10 cellular contexts compared by ENCODE assay signal in the genomic region with DNA sequence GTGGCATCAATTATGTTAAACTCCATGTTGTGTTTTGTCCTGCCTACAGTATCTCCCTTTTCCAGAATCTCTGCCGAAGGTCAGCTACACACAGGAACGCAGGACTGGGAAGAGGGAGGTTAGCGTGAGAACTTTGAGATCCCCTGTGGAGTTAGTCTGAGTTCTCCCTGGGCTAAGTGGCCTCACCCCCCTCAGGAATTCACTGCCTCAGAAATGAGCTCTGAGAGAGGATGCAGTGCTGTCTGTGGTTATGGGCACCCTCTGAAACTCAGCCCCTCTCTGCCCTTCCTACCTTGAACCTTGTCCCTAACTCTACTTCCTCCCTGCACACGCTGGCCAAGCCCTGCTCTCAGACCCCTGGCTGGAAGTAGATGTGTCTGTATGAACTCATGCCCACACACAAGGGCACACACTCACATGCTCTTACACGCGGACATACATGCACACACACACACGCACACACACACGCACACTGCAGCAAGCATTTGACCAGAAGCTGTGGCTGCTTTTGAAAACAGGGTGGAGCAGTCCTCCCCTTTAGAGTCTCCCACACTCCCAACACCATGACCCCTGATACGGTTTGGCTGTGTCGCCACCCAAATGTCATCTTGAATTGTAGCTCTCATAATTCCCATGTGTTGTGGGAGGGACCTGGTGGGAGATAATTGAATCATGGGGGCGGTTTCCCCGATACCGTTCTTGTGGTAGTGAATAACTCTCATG. TPM values are rescaled to one million over a fixed set of nuclear protein-coding genes. Genes with fewer than 3 reads are reported as not detected.
DNase-seq lines count a peak whose midpoint lies in the region; ATAC-seq, FAIRE-seq and TF ChIP-seq lines count a peak whose summit lies in the region.
"Had no signal": no experiment of that assay in that cellular context is flagged by ENCODE, and none has a peak within 500 bp of the region (broad histone marks: within the 10 kb centered on the region; RNA-seq: fewer than 3 reads in every experiment).

No MANE protein-coding gene starts in this region.

- CTCF ChIA-PET in K562 (lab: Yijun Ruan, JAX; ENCODE audit: low intra/inter-chr PET ratio), result no interaction called here

- H3K9ac ChIP-seq in K562 (ENCODE audit: insufficient read depth in 1 of 2, low read depth in 2 of 2, low read length in 2 of 2), result no peak overlapping the region

- in situ Hi-C loops in K562 (cut with MboI), result no loop called here

- TF ChIP-seq CTCF in AG10803 (conservative IDR thresholded peaks at IDR 0.05; ENCODE audit: low read length) (no peak), K562 (IDR thresholded peaks at IDR 0.05 in 2 of 3, conservative IDR thresholded peaks at IDR 0.05 in 1 of 3; ENCODE audit: insufficient read depth in 2 of 3, low read depth in 1 of 3, low read length in 3 of 3) (no peak), left lung (IDR thresholded peaks at IDR 0.05) (no peak), GM20000 (IDR thresholded peaks at IDR 0.05; ENCODE audit: extremely low read depth, missing control alignments) (no peak)

- H3K4me1 ChIP-seq in K562 (replicated peaks in 1 of 2; ENCODE audit: control insufficient read depth in 2 of 2, insufficient read depth in 2 of 2, low read length in 2 of 2) (peaks cover 0 to 14% of the 10 kb centered on the region in 2 experiments; a peak in 3 of 5 replicates), left lung (peaks cover 0 to 20% of the 10 kb centered on the region in 2 donors)

- DNase-seq in AG10803 (ENCODE audit: low read depth) (peak; percentile 59), HS-27A (ENCODE audit: low read depth) (peak; percentile 30), K562 (ENCODE audit: extremely low read depth in 1 of 4, low spot score in 3 of 4) (no peak), left lung (peak in 1 of 2 donors; percentile 30), GM20000 (ENCODE audit: low spot score) (no peak), NCI-H187 (lab: John Stamatoyannopoulos, UW) (no peak), T-helper 2 cell (no peak)
- DNase-seq: DMS 273 treated with DMSO at 0.1 percent for 48 hours had no signal

- no peaks in the 10 kb centered on the region for H3K9me1 ChIP-seq in K562 (ENCODE audit: control insufficient read depth, insufficient read depth, low read length)

- H4K20me1 ChIP-seq in K562 (replicated peaks; ENCODE audit: control insufficient read depth, insufficient read depth, low read length), result peaks cover 17% of the 10 kb centered on the region

- TF ChIP-seq POLR2A in K562 (conservative IDR thresholded peaks at IDR 0.05), result no peak

- H3K4me2 ChIP-seq in K562 (ENCODE audit: insufficient read depth, low read length), result no peak overlapping the region

- no peaks in the 10 kb centered on the region for H3K79me2 ChIP-seq in K562 (ENCODE audit: control insufficient read depth, insufficient read depth, low read length)

- WGBS in K562 (ENCODE audit: insufficient coverage, low coverage, missing lambda C conversion rate), result under 1% methylated on average over 13 of the region's 13 CpGs

- intact Hi-C loops in K562 (cut with micrococcal nuclease) (no loop called here), left lung (cut with DNase I) (no loop called here)

- FAIRE-seq in K562 (lab: Jason Lieb, UNC), result no peak

- H3K36me3 ChIP-seq in K562 (ENCODE audit: control insufficient read depth, insufficient read depth, low read length) (no peaks in the 10 kb centered on the region), left lung (no peaks in the 10 kb centered on the region)

- H3K27me3 ChIP-seq in K562 (ENCODE audit: control insufficient read depth in 2 of 2, insufficient read depth in 2 of 2, low read length in 2 of 2) (peaks cover 27 to 52% of the 10 kb centered on the region in 2 experiments), left lung (peaks cover 8 to 35% of the 10 kb centered on the region in 2 donors)

- no peak for TF ChIP-seq EP300 in K562 (IDR thresholded peaks at IDR 0.05; ENCODE audit: low read length)

- H3K27ac ChIP-seq in K562 (ENCODE audit: extremely low read depth, low read depth, low read length), result no peak overlapping the region
- no peak overlapping the region for H3K27ac ChIP-seq in left lung
- H3K27ac ChIP-seq: RWPE1 had no signal

- H2AFZ ChIP-seq in K562 (ENCODE audit: low read depth, low read length), result no peak overlapping the region

- no TSS peak for BruUV-seq in K562 (replicated peaks; lab: Mats Ljungman, UMichigan)

- H3K4me3 ChIP-seq in AG10803 (ENCODE audit: low read length) (0 out of 2 replicates have a peak overlapping the region, but pooled peaks have one; percentile 6), K562 (no peak overlapping the region), left lung (no peak overlapping the region)

- H3K9me3 ChIP-seq in K562 (replicated peaks; ENCODE audit: control insufficient read depth, insufficient read depth, low read depth, low read length) (no peaks in the 10 kb centered on the region), left lung (no peaks in the 10 kb centered on the region)

- no peak for TF ChIP-seq RAD21 in K562 (CRISPR knock-in tag; conservative IDR thresholded peaks at IDR 0.05 in 1 of 2, IDR thresholded peaks at IDR 0.05 in 1 of 2)

- POLR2A ChIA-PET in K562 (lab: Yijun Ruan, JAX), result interaction anchor here (0.7 to 1.4 kb wide), 3 partner anchors 9 to 564 kb away, joined by 3 to 8 read pairs (median 4); no protein-coding TSS in a partner anchor

- ATAC-seq in K562 (no peak), left lung (peak; percentile 55), GM21576 (IDR thresholded peaks at IDR 0.05; ENCODE audit: unreplicated experiment) (no peak)

TF ChIP-seq in K562, 482 proteins besides CTCF, POLR2A, EP300 and RAD21:
- TF ChIP-seq RFX7 (CRISPR knock-in tag; IDR thresholded peaks at IDR 0.05) (no peak), ZNF263 (CRISPR knock-in tag; IDR thresholded peaks at IDR 0.05; ENCODE audit: borderline replicate concordance) (0 out of 2 replicates have a peak, but pooled peaks have one; percentile 36), SPI1 (IDR thresholded peaks at IDR 0.05; ENCODE audit: borderline replicate concordance, low read depth, low read length) (peak; percentile 14; the same call in 1 of the 2 replicates), HCFC1 (IDR thresholded peaks at IDR 0.05; ENCODE audit: low read depth, low read length) (no peak)

RNA-seq across cellular contexts. Expression of a gene that starts 5.3 kb away (rescaled TPM):
- 0.44 and 0.55 TPM in 2 replicates for total RNA-seq in K562 (2011; cell fraction: chromatin; rRNA removed; ENCODE audit: low replicate concordance)
- 0.13 and 0.67 TPM in 2 replicates for total RNA-seq in K562 (2011; cell fraction: nucleolus; rRNA removed)
- 0.53 and 0.73 TPM in 2 replicates for total RNA-seq in K562 (2011; cell fraction: nucleoplasm; rRNA removed)
- total RNA-seq in K562 (2014; rRNA removed) (0.09 TPM in 1 of 2 replicates, not detected in the other), K562 (2014; rRNA removed; fragmentation: Illumina TruSeq; extraction: Trizol) (0.04 and 0.10 TPM in 2 replicates), K562 (2015; rRNA removed; fragmentation: Illumina TruSeq; extraction: Trizol) (0.11 and 0.14 TPM in 2 replicates), K562 (2021) (0.34 and 0.38 TPM in 2 replicates), left lung (10 to 100 TPM; 60.7 to 82.5 TPM)
- polyA plus RNA-seq in K562 (2011; rRNA removed) (0.15 and 0.21 TPM in 2 replicates), K562 (2014; fragmentation: Illumina TruSeq; extraction: Trizol) (0.06 TPM in 1 of 2 replicates, not detected in the other), K562 (2014; fragmentation: Nextera tagmentation; extraction: Ambion mirVana) (not detected), K562 (2014; rRNA removed) (not detected in 2 replicates)
- polyA plus RNA-seq in K562 (2011; cell fraction: cytosol; rRNA removed), result 0.30 TPM in 1 of 2 replicates, not detected in the other
- polyA plus RNA-seq in K562 (2011; cell fraction: nucleus; rRNA removed), result 0.21 and 1.7 TPM in 2 replicates
- polyA plus RNA-seq in K562 (2012), result 0.13 and 0.35 TPM in 2 replicates
- 0.21 TPM in 1 of 2 replicates, not detected in the other for polyA minus RNA-seq in K562 (2011; rRNA and poly(A)+ RNA removed)
- polyA minus RNA-seq in K562 (2011; cell fraction: cytosol; rRNA and poly(A)+ RNA removed), result not detected in 2 replicates
- 0.22 and 0.40 TPM in 2 replicates for polyA minus RNA-seq in K562 (2011; cell fraction: nucleus; rRNA and poly(A)+ RNA removed)

Comparison
In these comparisons a context has a peak if more than half of its experiments do, and no peak if none do; other contexts are left out.
1. DNase-seq: peak in AG10803 (single experiment) and HS-27A (single experiment); none in K562 (0 of 4), GM20000 (single experiment), NCI-H187 (0 of 2) and T-helper 2 cell (0 of 5).
2. RNA of a gene that starts 5.3 kb away (total RNA-seq): 60.7 to 82.5 TPM in left lung; 0.04 to 0.73 TPM in K562; every median in the first group is over 10 times any median in the second.